17 cellular contexts compared by ENCODE assay signal in genomic region chr2:142869461-142870106, GRCh38. TPM values are rescaled to one million over a fixed set of nuclear protein-coding genes. Genes with fewer than 3 reads are reported as not detected.
"Had no signal": no experiment of that assay in that cellular context is flagged by ENCODE, and none has a peak within 500 bp of the region (broad histone marks: within the 10 kb centered on the region; RNA-seq: fewer than 3 reads in every experiment).

No MANE protein-coding gene starts in this region.

- H3K27me3 Mint-ChIP-seq: activated T-cell treated with anti-CD3 and anti-CD28 coated beads, Interleukin-2, amount 50 U/mL, for 24 hours had no signal

- H3K27ac Mint-ChIP-seq: activated CD4-positive, alpha-beta memory T cell treated with anti-CD3 and anti-CD28 coated beads, Interleukin-2, amount 10 ng/mL, durations not matched to agents 7 days and 5 days; activated naive CD4-positive, alpha-beta T cell treated with anti-CD3 and anti-CD28 coated beads, Interleukin-2, amount 50 U/mL, for 24 hours; activated T-cell treated with anti-CD3 and anti-CD28 coated beads, Interleukin-2, amount 50 U/mL, for 24 hours; naive thymus-derived CD4-positive, alpha-beta T cell; T-helper 17 cell had no signal

- DNase-seq: activated CD4-positive, alpha-beta memory T cell treated with anti-CD3 and anti-CD28 coated beads, Interleukin-2, amount 10 ng/mL, durations not matched to agents 7 days and 5 days; activated CD4-positive, alpha-beta T cell treated with anti-CD3 and anti-CD28 coated beads for 4 hours; activated effector memory CD4-positive, alpha-beta T cell treated with Interleukin-2 at 50 U/mL for 16 hours; activated T-cell treated with anti-CD3 and anti-CD28 coated beads, Interleukin-2, amount 50 U/mL, for 24 hours; adrenal gland; esophagus squamous epithelium; hypothalamus; kidney glomerular epithelial cell; naive thymus-derived CD4-positive, alpha-beta T cell; stimulated activated CD4-positive, alpha-beta T cell treated with anti-CD3 and anti-CD28 coated beads, Interleukin-4, amount 100 ng/mL, for 24 hours; stimulated activated naive CD4-positive, alpha-beta T cell treated with Interleukin-2 at 50 U/mL for 16 hours; substantia nigra; T-helper 17 cell; transverse colon had no signal

- H3K4me1 Mint-ChIP-seq: activated CD4-positive, alpha-beta memory T cell treated with anti-CD3 and anti-CD28 coated beads, Interleukin-2, amount 10 ng/mL, durations not matched to agents 7 days and 5 days; activated naive CD4-positive, alpha-beta T cell treated with anti-CD3 and anti-CD28 coated beads, Interleukin-2, amount 50 U/mL, for 24 hours had no signal

- H3K4me3 Mint-ChIP-seq: activated CD4-positive, alpha-beta memory T cell treated with anti-CD3 and anti-CD28 coated beads, Interleukin-2, amount 10 ng/mL, durations not matched to agents 7 days and 5 days; activated naive CD4-positive, alpha-beta T cell treated with anti-CD3 and anti-CD28 coated beads, Interleukin-2, amount 50 U/mL, for 24 hours; activated T-cell treated with anti-CD3 and anti-CD28 coated beads, Interleukin-2, amount 50 U/mL, for 24 hours; naive thymus-derived CD4-positive, alpha-beta T cell; T-helper 17 cell had no signal

- H3K9me3 Mint-ChIP-seq: activated CD4-positive, alpha-beta memory T cell treated with anti-CD3 and anti-CD28 coated beads, Interleukin-2, amount 10 ng/mL, durations not matched to agents 7 days and 5 days; activated naive CD4-positive, alpha-beta T cell treated with anti-CD3 and anti-CD28 coated beads, Interleukin-2, amount 50 U/mL, for 24 hours; activated T-cell treated with anti-CD3 and anti-CD28 coated beads, Interleukin-2, amount 50 U/mL, for 24 hours had no signal

- H3K36me3 Mint-ChIP-seq: activated naive CD4-positive, alpha-beta T cell treated with anti-CD3 and anti-CD28 coated beads, Interleukin-2, amount 50 U/mL, for 24 hours; naive thymus-derived CD4-positive, alpha-beta T cell had no signal

- H3K4me3 ChIP-seq: adrenal gland, esophagus squamous epithelium, lung, right atrium auricular region, transverse colon had no signal

- H3K36me3 ChIP-seq: adrenal gland, esophagus squamous epithelium, right atrium auricular region, transverse colon had no signal

- H3K4me1 ChIP-seq: right atrium auricular region had no signal

- H3K27ac ChIP-seq: adrenal gland, right atrium auricular region had no signal

- H3K9me3 ChIP-seq: adrenal gland, esophagus squamous epithelium, right atrium auricular region, transverse colon had no signal

- ATAC-seq: naive thymus-derived CD4-positive, alpha-beta T cell; T-helper 17 cell had no signal

RNA-seq across cellular contexts. Expression of gene KYNU, which starts 7.9 kb away (rescaled TPM):
- total RNA-seq: activated CD4-positive, alpha-beta memory T cell treated with anti-CD3 and anti-CD28 coated beads, Interleukin-2, amount 10 ng/mL, durations not matched to agents 7 days and 5 days had no signal
